In genomic region chr10:69515699-69516547, GRCh38 we compare ENCODE assay signal across 8 cellular contexts. TPM values are rescaled to one million over a fixed set of nuclear protein-coding genes. Genes with fewer than 3 reads are reported as not detected.
DNase-seq lines count a peak whose midpoint lies in the region; ATAC-seq and TF ChIP-seq lines count a peak whose summit lies in the region.

No MANE protein-coding gene starts in this region.

- H3K36me3 ChIP-seq in breast epithelium, result no peaks in the 10 kb centered on the region

- no peak for TF ChIP-seq POLR2A in breast epithelium (IDR thresholded peaks at IDR 0.05)

- peak; percentile 89 for TF ChIP-seq CTCF in HFF-Myc (IDR thresholded peaks at IDR 0.05; ENCODE audit: low read depth, low read length, missing control alignments)
- TF ChIP-seq CTCF in breast epithelium (IDR thresholded peaks at IDR 0.05), result peak in 2 of 3 donors; percentile 51 to 53

- peak; percentile 80 for DNase-seq in D341Med (ENCODE audit: low spot score)
- DNase-seq in HFF-Myc (ENCODE audit: extremely low read depth, low read depth), result peak; percentile 22
- peak; percentile 57 for DNase-seq in NCI-H2171 treated with DMSO at 0.1 percent for 48 hours (lab: John Stamatoyannopoulos, UW)
- DNase-seq in activated CD4-positive, CD25-positive, alpha-beta regulatory T cell (lab: John Stamatoyannopoulos, UW), result peak; percentile 49 to 65 (median 62)
- no peak for DNase-seq in breast epithelium (ENCODE audit: low spot score in 2 of 2)
- peak; percentile 74 for DNase-seq in kidney glomerular epithelial cell (lab: John Stamatoyannopoulos, UW)
- peak; percentile 67 to 76 for DNase-seq in stimulated activated CD4-positive, alpha-beta T cell treated with anti-CD3 and anti-CD28 coated beads, Interleukin-4, amount 100 ng/mL, for 4 hours

- H3K4me3 ChIP-seq in HFF-Myc (replicated peaks; ENCODE audit: low read depth, low read length) (no peak overlapping the region), breast epithelium (no peak overlapping the region)

- H3K27me3 ChIP-seq in breast epithelium, result no peaks in the 10 kb centered on the region

- H3K27ac ChIP-seq in breast epithelium, result no peak overlapping the region

- H3K4me1 ChIP-seq in breast epithelium, result no peaks in the 10 kb centered on the region

- H3K9me3 ChIP-seq in breast epithelium, result no peaks in the 10 kb centered on the region

- intact Hi-C loops in breast epithelium (cut with DNase I; ENCODE audit: low total_unique reads), result loop anchor here (10.0 kb wide), 1 partner anchor 119 kb away; the partner anchor contains the start of gene FAM241B

- ATAC-seq in GM18517 (IDR thresholded peaks at IDR 0.05; ENCODE audit: unreplicated experiment), result no peak

RNA-seq across cellular contexts. Expression of gene NEUROG3, which starts 57.3 kb away (rescaled TPM):
- not detected for total RNA-seq in breast epithelium

Comparison
In these comparisons a context has a peak if more than half of its experiments do, and no peak if none do; other contexts are left out.
1. DNase-seq: peak in D341Med (single experiment), HFF-Myc (single experiment), NCI-H2171 treated with DMSO at 0.1 percent for 48 hours (single experiment), activated CD4-positive, CD25-positive, alpha-beta regulatory T cell (4 of 4), kidney glomerular epithelial cell (single experiment) and stimulated activated CD4-positive, alpha-beta T cell treated with anti-CD3 and anti-CD28 coated beads, Interleukin-4, amount 100 ng/mL, for 4 hours (2 of 2); none in breast epithelium (0 of 2).